1 cellular context compared by ENCODE assay signal in the genomic region with DNA sequence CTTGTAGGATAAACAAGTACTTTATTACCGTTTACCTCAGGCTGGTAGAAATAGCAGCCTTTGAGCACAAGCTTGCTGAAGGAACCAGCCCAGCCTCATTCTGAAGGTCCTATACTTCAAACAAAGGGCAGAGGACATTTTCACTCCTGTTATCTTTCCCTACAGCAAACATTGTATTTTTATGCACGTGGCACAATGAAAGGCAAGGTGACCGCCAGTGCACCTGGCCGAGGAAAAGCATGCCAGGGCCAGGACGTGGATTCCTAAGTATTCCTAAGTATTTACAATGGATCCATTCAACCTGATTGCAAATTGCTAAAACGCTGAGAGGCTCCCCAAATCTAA.
TF ChIP-seq lines count a peak whose summit lies in the region.

No MANE protein-coding gene starts in this region.

TF ChIP-seq in GM23338, 12 proteins besides CTCF, POLR2A, EP300 and RAD21:
- TF ChIP-seq, protein P1, sequence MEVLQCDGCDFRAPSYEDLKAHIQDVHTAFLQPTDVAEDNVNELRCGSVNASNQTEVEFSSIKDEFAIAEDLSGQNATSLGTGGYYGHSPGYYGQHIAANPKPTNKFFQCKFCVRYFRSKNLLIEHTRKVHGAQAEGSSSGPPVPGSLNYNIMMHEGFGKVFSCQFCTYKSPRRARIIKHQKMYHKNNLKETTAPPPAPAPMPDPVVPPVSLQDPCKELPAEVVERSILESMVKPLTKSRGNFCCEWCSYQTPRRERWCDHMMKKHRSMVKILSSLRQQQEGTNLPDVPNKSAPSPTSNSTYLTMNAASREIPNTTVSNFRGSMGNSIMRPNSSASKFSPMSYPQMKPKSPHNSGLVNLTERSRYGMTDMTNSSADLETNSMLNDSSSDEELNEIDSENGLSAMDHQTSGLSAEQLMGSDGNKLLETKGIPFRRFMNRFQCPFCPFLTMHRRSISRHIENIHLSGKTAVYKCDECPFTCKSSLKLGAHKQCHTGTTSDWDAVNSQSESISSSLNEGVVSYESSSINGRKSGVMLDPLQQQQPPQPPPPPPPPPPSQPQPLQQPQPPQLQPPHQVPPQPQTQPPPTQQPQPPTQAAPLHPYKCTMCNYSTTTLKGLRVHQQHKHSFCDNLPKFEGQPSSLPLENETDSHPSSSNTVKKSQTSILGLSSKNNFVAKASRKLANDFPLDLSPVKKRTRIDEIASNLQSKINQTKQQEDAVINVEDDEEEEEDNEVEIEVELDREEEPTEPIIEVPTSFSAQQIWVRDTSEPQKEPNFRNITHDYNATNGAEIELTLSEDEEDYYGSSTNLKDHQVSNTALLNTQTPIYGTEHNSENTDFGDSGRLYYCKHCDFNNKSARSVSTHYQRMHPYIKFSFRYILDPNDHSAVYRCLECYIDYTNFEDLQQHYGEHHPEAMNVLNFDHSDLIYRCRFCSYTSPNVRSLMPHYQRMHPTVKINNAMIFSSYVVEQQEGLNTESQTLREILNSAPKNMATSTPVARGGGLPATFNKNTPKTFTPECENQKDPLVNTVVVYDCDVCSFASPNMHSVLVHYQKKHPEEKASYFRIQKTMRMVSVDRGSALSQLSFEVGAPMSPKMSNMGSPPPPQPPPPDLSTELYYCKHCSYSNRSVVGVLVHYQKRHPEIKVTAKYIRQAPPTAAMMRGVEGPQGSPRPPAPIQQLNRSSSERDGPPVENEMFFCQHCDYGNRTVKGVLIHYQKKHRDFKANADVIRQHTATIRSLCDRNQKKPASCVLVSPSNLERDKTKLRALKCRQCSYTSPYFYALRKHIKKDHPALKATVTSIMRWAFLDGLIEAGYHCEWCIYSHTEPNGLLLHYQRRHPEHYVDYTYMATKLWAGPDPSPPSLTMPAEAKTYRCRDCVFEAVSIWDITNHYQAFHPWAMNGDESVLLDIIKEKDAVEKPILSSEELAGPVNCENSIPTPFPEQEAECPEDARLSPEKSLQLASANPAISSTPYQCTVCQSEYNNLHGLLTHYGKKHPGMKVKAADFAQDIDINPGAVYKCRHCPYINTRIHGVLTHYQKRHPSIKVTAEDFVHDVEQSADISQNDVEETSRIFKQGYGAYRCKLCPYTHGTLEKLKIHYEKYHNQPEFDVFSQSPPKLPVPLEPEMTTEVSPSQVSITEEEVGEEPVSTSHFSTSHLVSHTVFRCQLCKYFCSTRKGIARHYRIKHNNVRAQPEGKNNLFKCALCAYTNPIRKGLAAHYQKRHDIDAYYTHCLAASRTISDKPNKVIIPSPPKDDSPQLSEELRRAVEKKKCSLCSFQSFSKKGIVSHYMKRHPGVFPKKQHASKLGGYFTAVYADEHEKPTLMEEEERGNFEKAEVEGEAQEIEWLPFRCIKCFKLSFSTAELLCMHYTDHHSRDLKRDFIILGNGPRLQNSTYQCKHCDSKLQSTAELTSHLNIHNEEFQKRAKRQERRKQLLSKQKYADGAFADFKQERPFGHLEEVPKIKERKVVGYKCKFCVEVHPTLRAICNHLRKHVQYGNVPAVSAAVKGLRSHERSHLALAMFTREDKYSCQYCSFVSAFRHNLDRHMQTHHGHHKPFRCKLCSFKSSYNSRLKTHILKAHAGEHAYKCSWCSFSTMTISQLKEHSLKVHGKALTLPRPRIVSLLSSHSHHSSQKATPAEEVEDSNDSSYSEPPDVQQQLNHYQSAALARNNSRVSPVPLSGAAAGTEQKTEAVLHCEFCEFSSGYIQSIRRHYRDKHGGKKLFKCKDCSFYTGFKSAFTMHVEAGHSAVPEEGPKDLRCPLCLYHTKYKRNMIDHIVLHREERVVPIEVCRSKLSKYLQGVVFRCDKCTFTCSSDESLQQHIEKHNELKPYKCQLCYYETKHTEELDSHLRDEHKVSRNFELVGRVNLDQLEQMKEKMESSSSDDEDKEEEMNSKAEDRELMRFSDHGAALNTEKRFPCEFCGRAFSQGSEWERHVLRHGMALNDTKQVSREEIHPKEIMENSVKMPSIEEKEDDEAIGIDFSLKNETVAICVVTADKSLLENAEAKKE (CRISPR knock-in tag; IDR thresholded peaks at IDR 0.05), result no peak
- TF ChIP-seq POLR2AphosphoS5 (IDR thresholded peaks at IDR 0.05; ENCODE audit: low read depth) (no peak), EZH2 (IDR thresholded peaks at IDR 0.05; ENCODE audit: low read depth, unreplicated experiment) (no peak)
